ENCODE assay signal across 1 cellular context in the genomic region with DNA sequence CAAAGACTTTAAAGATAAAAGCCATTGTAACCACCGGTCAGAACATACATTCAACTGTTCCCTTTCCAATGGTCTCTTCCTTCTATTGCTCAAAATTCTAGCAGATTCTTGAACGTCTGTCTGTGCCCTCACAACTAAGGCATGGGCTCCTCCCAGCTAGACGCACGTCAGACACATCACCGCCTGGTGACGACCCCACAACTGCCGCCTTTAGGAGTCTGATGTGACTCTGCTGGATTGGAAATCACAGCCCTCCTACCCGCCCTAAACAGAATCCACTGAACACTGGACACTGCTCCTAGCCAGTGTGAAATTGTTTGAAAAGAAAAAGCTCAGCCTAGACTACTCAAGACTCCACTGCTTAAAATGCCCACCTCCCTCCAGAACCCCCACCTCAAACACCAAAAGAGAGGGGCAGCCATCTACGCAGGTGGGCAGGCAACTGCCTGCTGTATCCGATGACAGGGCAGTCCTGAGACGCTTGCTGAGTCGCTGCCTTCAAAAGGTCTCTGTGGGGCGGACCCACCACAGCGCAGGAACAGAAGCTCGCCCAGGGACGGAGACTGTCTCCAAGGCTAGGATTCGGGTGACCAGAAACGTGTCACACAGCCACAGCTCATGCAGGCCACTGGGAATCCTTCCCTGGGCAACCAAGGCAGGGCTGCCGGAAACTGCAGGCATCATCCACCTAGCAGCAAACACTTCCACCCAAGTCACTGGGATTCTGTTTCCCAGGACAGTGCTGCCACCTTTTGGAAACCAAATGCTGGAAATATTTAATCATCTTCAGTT.
A peak's percentile ranks its signal among the peaks of the same experiment; 100 is the strongest.
TF ChIP-seq lines count a peak whose summit lies in the region.

No MANE protein-coding gene starts in this region.

TF ChIP-seq in H1, 55 proteins besides CTCF, POLR2A, EP300 and RAD21:
- peak; percentile 62; the same call in 1 of the 2 replicates for TF ChIP-seq MAFK (IDR thresholded peaks at IDR 0.05; ENCODE audit: low read depth, low read length)
- TF ChIP-seq HDAC2 (IDR thresholded peaks at IDR 0.05; ENCODE audit: borderline replicate concordance in 1 of 2, low read depth in 2 of 2, low read length in 2 of 2), result 0 out of 4 replicates have a peak, but pooled peaks of 1 of the 2 experiments have one; percentile 17
- no peak for TF ChIP-seq RXRA (IDR thresholded peaks at IDR 0.05; ENCODE audit: insufficient read depth, low read depth, low read length)
- TF ChIP-seq KDM4A (IDR thresholded peaks at IDR 0.05; ENCODE audit: low read depth, low read length, severe bottlenecking), result no peak
- TF ChIP-seq HDAC6 (IDR thresholded peaks at IDR 0.05; ENCODE audit: low read depth, low read length), result no peak
- TF ChIP-seq SIX5 (IDR thresholded peaks at IDR 0.05; ENCODE audit: low read depth, low read length), result no peak
- TF ChIP-seq PHF8 (conservative IDR thresholded peaks at IDR 0.05; ENCODE audit: low read depth, low read length), result no peak
- TF ChIP-seq, protein P1, sequence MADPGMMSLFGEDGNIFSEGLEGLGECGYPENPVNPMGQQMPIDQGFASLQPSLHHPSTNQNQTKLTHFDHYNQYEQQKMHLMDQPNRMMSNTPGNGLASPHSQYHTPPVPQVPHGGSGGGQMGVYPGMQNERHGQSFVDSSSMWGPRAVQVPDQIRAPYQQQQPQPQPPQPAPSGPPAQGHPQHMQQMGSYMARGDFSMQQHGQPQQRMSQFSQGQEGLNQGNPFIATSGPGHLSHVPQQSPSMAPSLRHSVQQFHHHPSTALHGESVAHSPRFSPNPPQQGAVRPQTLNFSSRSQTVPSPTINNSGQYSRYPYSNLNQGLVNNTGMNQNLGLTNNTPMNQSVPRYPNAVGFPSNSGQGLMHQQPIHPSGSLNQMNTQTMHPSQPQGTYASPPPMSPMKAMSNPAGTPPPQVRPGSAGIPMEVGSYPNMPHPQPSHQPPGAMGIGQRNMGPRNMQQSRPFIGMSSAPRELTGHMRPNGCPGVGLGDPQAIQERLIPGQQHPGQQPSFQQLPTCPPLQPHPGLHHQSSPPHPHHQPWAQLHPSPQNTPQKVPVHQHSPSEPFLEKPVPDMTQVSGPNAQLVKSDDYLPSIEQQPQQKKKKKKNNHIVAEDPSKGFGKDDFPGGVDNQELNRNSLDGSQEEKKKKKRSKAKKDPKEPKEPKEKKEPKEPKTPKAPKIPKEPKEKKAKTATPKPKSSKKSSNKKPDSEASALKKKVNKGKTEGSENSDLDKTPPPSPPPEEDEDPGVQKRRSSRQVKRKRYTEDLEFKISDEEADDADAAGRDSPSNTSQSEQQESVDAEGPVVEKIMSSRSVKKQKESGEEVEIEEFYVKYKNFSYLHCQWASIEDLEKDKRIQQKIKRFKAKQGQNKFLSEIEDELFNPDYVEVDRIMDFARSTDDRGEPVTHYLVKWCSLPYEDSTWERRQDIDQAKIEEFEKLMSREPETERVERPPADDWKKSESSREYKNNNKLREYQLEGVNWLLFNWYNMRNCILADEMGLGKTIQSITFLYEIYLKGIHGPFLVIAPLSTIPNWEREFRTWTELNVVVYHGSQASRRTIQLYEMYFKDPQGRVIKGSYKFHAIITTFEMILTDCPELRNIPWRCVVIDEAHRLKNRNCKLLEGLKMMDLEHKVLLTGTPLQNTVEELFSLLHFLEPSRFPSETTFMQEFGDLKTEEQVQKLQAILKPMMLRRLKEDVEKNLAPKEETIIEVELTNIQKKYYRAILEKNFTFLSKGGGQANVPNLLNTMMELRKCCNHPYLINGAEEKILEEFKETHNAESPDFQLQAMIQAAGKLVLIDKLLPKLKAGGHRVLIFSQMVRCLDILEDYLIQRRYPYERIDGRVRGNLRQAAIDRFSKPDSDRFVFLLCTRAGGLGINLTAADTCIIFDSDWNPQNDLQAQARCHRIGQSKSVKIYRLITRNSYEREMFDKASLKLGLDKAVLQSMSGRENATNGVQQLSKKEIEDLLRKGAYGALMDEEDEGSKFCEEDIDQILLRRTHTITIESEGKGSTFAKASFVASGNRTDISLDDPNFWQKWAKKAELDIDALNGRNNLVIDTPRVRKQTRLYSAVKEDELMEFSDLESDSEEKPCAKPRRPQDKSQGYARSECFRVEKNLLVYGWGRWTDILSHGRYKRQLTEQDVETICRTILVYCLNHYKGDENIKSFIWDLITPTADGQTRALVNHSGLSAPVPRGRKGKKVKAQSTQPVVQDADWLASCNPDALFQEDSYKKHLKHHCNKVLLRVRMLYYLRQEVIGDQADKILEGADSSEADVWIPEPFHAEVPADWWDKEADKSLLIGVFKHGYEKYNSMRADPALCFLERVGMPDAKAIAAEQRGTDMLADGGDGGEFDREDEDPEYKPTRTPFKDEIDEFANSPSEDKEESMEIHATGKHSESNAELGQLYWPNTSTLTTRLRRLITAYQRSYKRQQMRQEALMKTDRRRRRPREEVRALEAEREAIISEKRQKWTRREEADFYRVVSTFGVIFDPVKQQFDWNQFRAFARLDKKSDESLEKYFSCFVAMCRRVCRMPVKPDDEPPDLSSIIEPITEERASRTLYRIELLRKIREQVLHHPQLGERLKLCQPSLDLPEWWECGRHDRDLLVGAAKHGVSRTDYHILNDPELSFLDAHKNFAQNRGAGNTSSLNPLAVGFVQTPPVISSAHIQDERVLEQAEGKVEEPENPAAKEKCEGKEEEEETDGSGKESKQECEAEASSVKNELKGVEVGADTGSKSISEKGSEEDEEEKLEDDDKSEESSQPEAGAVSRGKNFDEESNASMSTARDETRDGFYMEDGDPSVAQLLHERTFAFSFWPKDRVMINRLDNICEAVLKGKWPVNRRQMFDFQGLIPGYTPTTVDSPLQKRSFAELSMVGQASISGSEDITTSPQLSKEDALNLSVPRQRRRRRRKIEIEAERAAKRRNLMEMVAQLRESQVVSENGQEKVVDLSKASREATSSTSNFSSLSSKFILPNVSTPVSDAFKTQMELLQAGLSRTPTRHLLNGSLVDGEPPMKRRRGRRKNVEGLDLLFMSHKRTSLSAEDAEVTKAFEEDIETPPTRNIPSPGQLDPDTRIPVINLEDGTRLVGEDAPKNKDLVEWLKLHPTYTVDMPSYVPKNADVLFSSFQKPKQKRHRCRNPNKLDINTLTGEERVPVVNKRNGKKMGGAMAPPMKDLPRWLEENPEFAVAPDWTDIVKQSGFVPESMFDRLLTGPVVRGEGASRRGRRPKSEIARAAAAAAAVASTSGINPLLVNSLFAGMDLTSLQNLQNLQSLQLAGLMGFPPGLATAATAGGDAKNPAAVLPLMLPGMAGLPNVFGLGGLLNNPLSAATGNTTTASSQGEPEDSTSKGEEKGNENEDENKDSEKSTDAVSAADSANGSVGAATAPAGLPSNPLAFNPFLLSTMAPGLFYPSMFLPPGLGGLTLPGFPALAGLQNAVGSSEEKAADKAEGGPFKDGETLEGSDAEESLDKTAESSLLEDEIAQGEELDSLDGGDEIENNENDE (IDR thresholded peaks at IDR 0.05; ENCODE audit: insufficient replicate concordance, low read length), result no peak
- TF ChIP-seq CBX5 (IDR thresholded peaks at IDR 0.05; ENCODE audit: low read depth, low read length), result no peak
- no peak for TF ChIP-seq SUZ12 (IDR thresholded peaks at IDR 0.05; ENCODE audit: low read length)
- peak; percentile 93 for TF ChIP-seq BACH1 (IDR thresholded peaks at IDR 0.05; ENCODE audit: low read length)
- no peak for TF ChIP-seq JUN (IDR thresholded peaks at IDR 0.05; ENCODE audit: low read depth, low read length)
- no peak for TF ChIP-seq EGR1 (IDR thresholded peaks at IDR 0.05; ENCODE audit: borderline replicate concordance, low read depth, low read length)
- TF ChIP-seq SP1 (IDR thresholded peaks at IDR 0.05; ENCODE audit: low read depth, low read length), result no peak
- TF ChIP-seq, protein P2, sequence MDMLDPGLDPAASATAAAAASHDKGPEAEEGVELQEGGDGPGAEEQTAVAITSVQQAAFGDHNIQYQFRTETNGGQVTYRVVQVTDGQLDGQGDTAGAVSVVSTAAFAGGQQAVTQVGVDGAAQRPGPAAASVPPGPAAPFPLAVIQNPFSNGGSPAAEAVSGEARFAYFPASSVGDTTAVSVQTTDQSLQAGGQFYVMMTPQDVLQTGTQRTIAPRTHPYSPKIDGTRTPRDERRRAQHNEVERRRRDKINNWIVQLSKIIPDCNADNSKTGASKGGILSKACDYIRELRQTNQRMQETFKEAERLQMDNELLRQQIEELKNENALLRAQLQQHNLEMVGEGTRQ (IDR thresholded peaks at IDR 0.05; ENCODE audit: low read length), result no peak
- no peak for TF ChIP-seq CBX8 (IDR thresholded peaks at IDR 0.05; ENCODE audit: borderline replicate concordance, low read depth, low read length)
- TF ChIP-seq TBP (IDR thresholded peaks at IDR 0.05; ENCODE audit: low read depth, low read length), result no peak
- no peak for TF ChIP-seq FOSL1 (IDR thresholded peaks at IDR 0.05; ENCODE audit: insufficient read depth, low read depth, low read length)
- TF ChIP-seq BCL11A (IDR thresholded peaks at IDR 0.05; ENCODE audit: low read depth in 2 of 2, low read length in 2 of 2), result no peak
- TF ChIP-seq ASH2L (IDR thresholded peaks at IDR 0.05; ENCODE audit: low read length), result no peak
- no peak for TF ChIP-seq SIRT6 (IDR thresholded peaks at IDR 0.05; ENCODE audit: low read length)
- TF ChIP-seq GTF2F1 (IDR thresholded peaks at IDR 0.05; ENCODE audit: borderline replicate concordance, low read depth, low read length), result no peak
- TF ChIP-seq JUND (IDR thresholded peaks at IDR 0.05; ENCODE audit: low read length), result no peak
